ENCODE assay signal across 17 cellular contexts in the genomic region with DNA sequence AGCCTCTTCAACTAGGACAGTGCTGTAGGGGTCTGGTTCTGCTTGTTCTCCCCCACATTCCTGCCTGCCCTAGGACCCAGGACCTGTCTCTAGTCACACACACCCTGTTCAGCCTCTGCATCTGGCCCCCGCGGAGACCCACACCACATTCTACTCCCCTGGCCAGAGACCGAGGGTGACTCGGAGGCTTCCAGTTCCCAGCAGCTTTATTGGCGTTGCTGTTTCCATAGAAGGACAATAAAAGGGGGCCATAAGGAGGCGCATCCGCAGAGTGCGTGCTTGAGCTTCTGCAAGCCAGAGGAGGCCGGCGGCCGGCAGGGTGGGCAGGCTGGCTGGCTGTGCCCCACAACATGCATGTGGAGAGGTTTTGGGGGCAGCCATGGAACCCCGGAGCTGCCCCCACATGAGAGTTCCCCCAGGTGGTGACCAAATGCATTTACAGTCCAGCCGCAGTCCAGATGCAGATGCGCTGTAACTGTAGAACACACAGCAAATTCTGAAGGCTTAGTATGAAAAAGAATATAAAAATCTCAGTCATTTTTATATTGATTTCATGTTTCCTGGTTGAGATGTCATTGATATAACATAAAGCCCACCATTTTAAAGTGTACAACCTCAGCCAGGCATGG. TPM values are rescaled to one million over a fixed set of nuclear protein-coding genes. Genes with fewer than 3 reads are reported as not detected.
DNase-seq lines count a peak whose midpoint lies in the region; ATAC-seq and TF ChIP-seq lines count a peak whose summit lies in the region.
"Had no signal": no experiment of that assay in that cellular context is flagged by ENCODE, and none has a peak within 500 bp of the region (broad histone marks: within the 10 kb centered on the region; RNA-seq: fewer than 3 reads in every experiment).

No MANE protein-coding gene starts in this region.

- POLR2A ChIA-PET in PC-3 (lab: Charles Lee; ENCODE audit: unreplicated experiment): no interaction called here

- H3K4me1 Mint-ChIP-seq in osteocyte (ENCODE audit: unreplicated experiment): no peaks in the 10 kb centered on the region
- peaks cover 13% of the 10 kb centered on the region for H3K4me1 Mint-ChIP-seq in type B pancreatic cell (ENCODE audit: unreplicated experiment)
- H3K4me1 Mint-ChIP-seq: B cell; CD8-positive, alpha-beta memory T cell; IgD-negative memory B cell had no signal

- DNase-seq in H7 (peak; percentile 62), PC-3 (no peak), left kidney (ENCODE audit: low read depth, low spot score) (peak; percentile 35), osteocyte (ENCODE audit: extremely low spot score, unreplicated experiment) (no peak), A172 (ENCODE audit: low spot score) (no peak), type B pancreatic cell (ENCODE audit: extremely low spot score, unreplicated experiment) (no peak)
- DNase-seq: CD8-positive, alpha-beta memory T cell; DND-41; NCI-H1417 treated with DMSO at 0.1 percent for 48 hours; NCI-H2029 treated with DMSO at 0.1 percent for 48 hours; NCI-H510A treated with DMSO at 0.1 percent for 48 hours; SW 1271 had no signal

- H3F3A ChIP-seq in PC-3 (ENCODE audit: low read length, unreplicated experiment): no peaks in the 10 kb centered on the region

- intact Hi-C loops in PC-3 (cut with micrococcal nuclease): no loop called here

- no TSS peak for BruUV-seq in PC-3 (replicated peaks; lab: Mats Ljungman, UMichigan)

- H3K9me2 ChIP-seq in PC-3 (replicated peaks; ENCODE audit: low read length): no peaks in the 10 kb centered on the region

- H3K27ac ChIP-seq in PC-3 (ENCODE audit: low read length) (no peak overlapping the region), rectal smooth muscle tissue (ENCODE audit: low read depth, low read length) (peak overlapping the region; percentile 41)

- H3K36me3 Mint-ChIP-seq in osteocyte (ENCODE audit: unreplicated experiment) (peaks cover 26% of the 10 kb centered on the region), type B pancreatic cell (peaks cover 24% of the 10 kb centered on the region)

- TF ChIP-seq CTCF in PC-3 (conservative IDR thresholded peaks at IDR 0.05; ENCODE audit: low read depth, low read length) (peak; percentile 19; the same call in 1 of the 2 replicates), osteocyte (IDR thresholded peaks at IDR 0.05) (no peak), type B pancreatic cell (conservative IDR thresholded peaks at IDR 0.05) (no peak)

- H3K4me1 ChIP-seq in PC-3 (ENCODE audit: insufficient read depth, low read length): no peaks in the 10 kb centered on the region
- H3K4me1 ChIP-seq in rectal smooth muscle tissue (ENCODE audit: control insufficient read depth, insufficient read depth, low read length): no peaks in the 10 kb centered on the region

- no peak overlapping the region for H3K4me2 ChIP-seq in PC-3 (ENCODE audit: low read length)

- H3K9ac ChIP-seq in PC-3 (ENCODE audit: low read length) (no peak overlapping the region), rectal smooth muscle tissue (ENCODE audit: low read length) (no peak overlapping the region)

- no peak overlapping the region for H2AFZ ChIP-seq in PC-3 (ENCODE audit: low read length)

- no peaks in the 10 kb centered on the region for H3K79me2 ChIP-seq in PC-3 (ENCODE audit: low read length)

- H3K27me3 ChIP-seq in H7 (ENCODE audit: control insufficient read depth, insufficient read depth, low read length): no peaks in the 10 kb centered on the region
- peaks cover 24% of the 10 kb centered on the region for H3K27me3 ChIP-seq in PC-3 (ENCODE audit: low read length)
- no peaks in the 10 kb centered on the region for H3K27me3 ChIP-seq in rectal smooth muscle tissue (ENCODE audit: control insufficient read depth, insufficient read depth, low read length)

- H3K27ac Mint-ChIP-seq in osteocyte (ENCODE audit: unreplicated experiment) (no peak overlapping the region), type B pancreatic cell (no peak overlapping the region)
- H3K27ac Mint-ChIP-seq: B cell; CD8-positive, alpha-beta memory T cell; IgD-negative memory B cell had no signal

- H3K9me3 Mint-ChIP-seq in osteocyte (ENCODE audit: unreplicated experiment) (peaks cover 12% of the 10 kb centered on the region), type B pancreatic cell (peaks cover 7% of the 10 kb centered on the region)
- H3K9me3 Mint-ChIP-seq: CD8-positive, alpha-beta memory T cell; IgD-negative memory B cell had no signal

- no peaks in the 10 kb centered on the region for H4K20me1 ChIP-seq in PC-3 (ENCODE audit: low read length)

- H3K9me3 ChIP-seq in PC-3 (ENCODE audit: low read length): 0 out of 2 replicates have a peak, but pooled peaks cover 5% of the 10 kb centered on the region

- peaks cover 1% of the 10 kb centered on the region; the same call in 1 of the 2 replicates for H3K36me3 ChIP-seq in H7 (replicated peaks; ENCODE audit: control insufficient read depth, insufficient read depth, low read length)
- no peaks in the 10 kb centered on the region for H3K36me3 ChIP-seq in PC-3 (ENCODE audit: low read depth, low read length)
- no peaks in the 10 kb centered on the region for H3K36me3 ChIP-seq in rectal smooth muscle tissue (ENCODE audit: control insufficient read depth, insufficient read depth, low read length)

- CTCF ChIA-PET in PC-3 (lab: Charles Lee): no interaction called here

- H3K27me3 Mint-ChIP-seq in osteocyte (ENCODE audit: unreplicated experiment) (peaks cover 5% of the 10 kb centered on the region), type B pancreatic cell (no peaks in the 10 kb centered on the region)

- H3K4me3 Mint-ChIP-seq in osteocyte (ENCODE audit: unreplicated experiment) (no peak overlapping the region), type B pancreatic cell (no peak overlapping the region)
- H3K4me3 Mint-ChIP-seq: B cell; CD8-positive, alpha-beta memory T cell; IgD-negative memory B cell had no signal

- no peak overlapping the region for H3K4me3 ChIP-seq in H7 (ENCODE audit: insufficient read depth, low read depth, low read length)
- H3K4me3 ChIP-seq in PC-3 (ENCODE audit: low read length): no peak overlapping the region
- H3K4me3 ChIP-seq in rectal smooth muscle tissue (ENCODE audit: low read length): no peak overlapping the region
- H3K4me3 ChIP-seq: GM12878 had no signal

- ATAC-seq in PC-3: no peak
- ATAC-seq: GM12878 had no signal

RNA-seq across cellular contexts. Expression of gene PDE9A, which starts 52.4 kb away (rescaled TPM):
- 24.2 and 37.9 TPM in 2 replicates for total RNA-seq in H7 (2014; rRNA removed; shearing (Covaris generic))
- total RNA-seq in PC-3 (2014; rRNA removed) (0.33 and 1.3 TPM in 2 replicates), osteocyte (8.5 and 12.3 TPM in 2 replicates), type B pancreatic cell (ENCODE audit: low replicate concordance) (15.2 and 18.6 TPM in 2 replicates)
- not detected in 2 replicates for total RNA-seq in A172 (2014; rRNA removed; shearing (Covaris generic))
- total RNA-seq: LHCN-M2 had no signal

Comparison
In these comparisons a context has a peak if more than half of its experiments do, and no peak if none do; other contexts are left out.
1. DNase-seq: peak in H7 (single experiment) and left kidney (single experiment); none in PC-3 (single experiment), osteocyte (single experiment), A172 (single experiment) and type B pancreatic cell (single experiment).